Comparison of ENCODE assay signal across 9 cellular contexts in genomic region chr14:90513151-90514014, GRCh38.
A peak's percentile ranks its signal among the peaks of the same experiment; 100 is the strongest.
DNase-seq lines count a peak whose midpoint lies in the region; ATAC-seq and TF ChIP-seq lines count a peak whose summit lies in the region.
"Had no signal": no experiment of that assay in that cellular context is flagged by ENCODE, and none has a peak within 500 bp of the region (broad histone marks: within the 10 kb centered on the region; RNA-seq: fewer than 3 reads in every experiment).

No MANE protein-coding gene starts in this region.

- DNase-seq in stimulated activated naive CD8-positive, alpha-beta T cell treated with anti-CD3 and anti-CD28 coated beads, Interleukin-15, amount 100 ng/mL, for 72 hours = no peak
- DNase-seq in stimulated activated naive CD8-positive, alpha-beta T cell treated with anti-CD3 and anti-CD28 coated beads, Interleukin-15, Interleukin-2, amounts not matched to agents 100 U/mL and 50 U/mL, for 24 hours = no peak
- peak; percentile 30 for DNase-seq in cerebellar cortex (ENCODE audit: low spot score)
- peak; percentile 91 for DNase-seq in lower lobe of right lung
- no peak for DNase-seq in hepatic stellate cell (ENCODE audit: low spot score)
- DNase-seq in stimulated activated CD4-positive, alpha-beta T cell treated with anti-CD3 and anti-CD28 coated beads, Interleukin-2, amount 100 ng/mL, for 24 hours = no peak
- no peak for DNase-seq in SK-N-DZ (ENCODE audit: low spot score)

- no peaks in the 10 kb centered on the region for H3K27me3 ChIP-seq in lower lobe of right lung (ENCODE audit: low read depth)

- TF ChIP-seq CTCF in lower lobe of right lung (IDR thresholded peaks at IDR 0.05) = no peak

- no peak overlapping the region for H3K4me3 ChIP-seq in lower lobe of right lung

- intact Hi-C loops in lower lobe of right lung (cut with DNase I) = no loop called here

- H3K4me1 ChIP-seq in lower lobe of right lung = peaks cover 21% of the 10 kb centered on the region

- H3K9me3 ChIP-seq in lower lobe of right lung = no peaks in the 10 kb centered on the region

- H3K4me3 Mint-ChIP-seq in stimulated activated naive CD8-positive, alpha-beta T cell treated with anti-CD3 and anti-CD28 coated beads, Interleukin-15, amount 100 ng/mL, for 72 hours = no peak overlapping the region

- peak; percentile 25 for ATAC-seq in stimulated activated naive CD8-positive, alpha-beta T cell treated with anti-CD3 and anti-CD28 coated beads, Interleukin-15, amount 100 ng/mL, for 72 hours
- ATAC-seq in stimulated activated naive CD8-positive, alpha-beta T cell treated with anti-CD3 and anti-CD28 coated beads, Interleukin-15, Interleukin-2, amounts not matched to agents 100 U/mL and 50 U/mL, for 24 hours = no peak
- ATAC-seq in lower lobe of right lung (peak; percentile 94), GM21717 (IDR thresholded peaks at IDR 0.05; ENCODE audit: unreplicated experiment) (no peak)

- no peaks in the 10 kb centered on the region for H3K9me3 Mint-ChIP-seq in stimulated activated naive CD8-positive, alpha-beta T cell treated with anti-CD3 and anti-CD28 coated beads, Interleukin-15, amount 100 ng/mL, for 72 hours

- H3K27ac Mint-ChIP-seq in stimulated activated naive CD8-positive, alpha-beta T cell treated with anti-CD3 and anti-CD28 coated beads, Interleukin-15, amount 100 ng/mL, for 72 hours = no peak overlapping the region

- peaks cover 17% of the 10 kb centered on the region for H3K27me3 Mint-ChIP-seq in stimulated activated naive CD8-positive, alpha-beta T cell treated with anti-CD3 and anti-CD28 coated beads, Interleukin-15, amount 100 ng/mL, for 72 hours

- H3K36me3 ChIP-seq in lower lobe of right lung = no peaks in the 10 kb centered on the region

- H3K4me1 Mint-ChIP-seq in stimulated activated naive CD8-positive, alpha-beta T cell treated with anti-CD3 and anti-CD28 coated beads, Interleukin-15, amount 100 ng/mL, for 72 hours = peaks cover 13% of the 10 kb centered on the region

- H3K27ac ChIP-seq in lower lobe of right lung = peak overlapping the region; percentile 67
- H3K27ac ChIP-seq: KMS-11 had no signal

Comparison
In these comparisons a context has a peak if more than half of its experiments do, and no peak if none do; other contexts are left out.
1. ATAC-seq: peak in stimulated activated naive CD8-positive, alpha-beta T cell treated with anti-CD3 and anti-CD28 coated beads, Interleukin-15, amount 100 ng/mL, for 72 hours (single experiment) and lower lobe of right lung (2 of 2); none in stimulated activated naive CD8-positive, alpha-beta T cell treated with anti-CD3 and anti-CD28 coated beads, Interleukin-15, Interleukin-2, amounts not matched to agents 100 U/mL and 50 U/mL, for 24 hours (single experiment) and GM21717 (single experiment).
2. DNase-seq: peak in cerebellar cortex (single experiment) and lower lobe of right lung (single experiment); none in stimulated activated naive CD8-positive, alpha-beta T cell treated with anti-CD3 and anti-CD28 coated beads, Interleukin-15, amount 100 ng/mL, for 72 hours (0 of 2), stimulated activated naive CD8-positive, alpha-beta T cell treated with anti-CD3 and anti-CD28 coated beads, Interleukin-15, Interleukin-2, amounts not matched to agents 100 U/mL and 50 U/mL, for 24 hours (single experiment), hepatic stellate cell (single experiment), stimulated activated CD4-positive, alpha-beta T cell treated with anti-CD3 and anti-CD28 coated beads, Interleukin-2, amount 100 ng/mL, for 24 hours (0 of 2) and SK-N-DZ (single experiment).